In genomic region chr2:39735648-39736047, GRCh38 we compare ENCODE assay signal across 20 cellular contexts. TPM values are rescaled to one million over a fixed set of nuclear protein-coding genes. Genes with fewer than 3 reads are reported as not detected.
DNase-seq lines count a peak whose midpoint lies in the region; ATAC-seq, FAIRE-seq and TF ChIP-seq lines count a peak whose summit lies in the region.
"Had no signal": no experiment of that assay in that cellular context is flagged by ENCODE, and none has a peak within 500 bp of the region (broad histone marks: within the 10 kb centered on the region; RNA-seq: fewer than 3 reads in every experiment).

No MANE protein-coding gene starts in this region.

- in situ Hi-C loops in mammary epithelial cell (cut with MboI; ENCODE audit: low sequenced_read_pairs in 2 of 2) = no loop called here

- H3K4me3 Mint-ChIP-seq in astrocyte (ENCODE audit: unreplicated experiment) = peak overlapping the region; percentile 62
- H3K4me3 Mint-ChIP-seq in stimulated activated effector memory CD8-positive, alpha-beta T cell treated with anti-CD3 and anti-CD28 coated beads, Interleukin-12 subunit alpha, Interleukin-12 subunit beta, amount 100 ng/mL, for 72 hours = no peak overlapping the region
- H3K4me3 Mint-ChIP-seq: CD4-positive, CD25-positive, alpha-beta regulatory T cell had no signal

- peaks cover 72% of the 10 kb centered on the region for H3K4me1 Mint-ChIP-seq in astrocyte (ENCODE audit: low read depth, unreplicated experiment)
- H3K4me1 Mint-ChIP-seq in stimulated activated effector memory CD8-positive, alpha-beta T cell treated with anti-CD3 and anti-CD28 coated beads, Interleukin-12 subunit alpha, Interleukin-12 subunit beta, amount 100 ng/mL, for 72 hours = peaks cover 18% of the 10 kb centered on the region

- H3K4me1 ChIP-seq in mammary epithelial cell (ENCODE audit: insufficient read depth, low read length) (peaks cover 42% of the 10 kb centered on the region), breast epithelium (no peaks in the 10 kb centered on the region), astrocyte (ENCODE audit: insufficient read depth, low read length) (peaks cover 37% of the 10 kb centered on the region), mesenchymal stem cell (ENCODE audit: control insufficient read depth, insufficient read depth, low read depth, low read length) (peaks cover 20% of the 10 kb centered on the region), aorta (ENCODE audit: control insufficient read depth in 1 of 2, insufficient read depth in 2 of 2, low read length in 2 of 2) (peaks cover 9 to 17% of the 10 kb centered on the region in 2 donors)
- H3K4me1 ChIP-seq: A549 had no signal

- no peaks in the 10 kb centered on the region for H3K27me3 Mint-ChIP-seq in astrocyte (ENCODE audit: low read depth, unreplicated experiment)
- H3K27me3 Mint-ChIP-seq: CD4-positive, CD25-positive, alpha-beta regulatory T cell had no signal

- H3K36me3 ChIP-seq in mammary epithelial cell (ENCODE audit: insufficient read depth, low read length) (peaks cover 7% of the 10 kb centered on the region), breast epithelium (peaks cover 4% of the 10 kb centered on the region), astrocyte (ENCODE audit: insufficient read depth, low read length) (peaks cover 12% of the 10 kb centered on the region), mesenchymal stem cell (ENCODE audit: control insufficient read depth in 1 of 2, insufficient read depth in 2 of 2, low read depth in 1 of 2, low read length in 2 of 2) (peaks cover 0 to 65% of the 10 kb centered on the region in 2 experiments), aorta (ENCODE audit: control insufficient read depth in 1 of 2, insufficient read depth in 2 of 2, low read length in 1 of 2) (peaks cover 1 to 9% of the 10 kb centered on the region in 2 donors)

- peaks cover 4% of the 10 kb centered on the region for H3K9me3 Mint-ChIP-seq in astrocyte (ENCODE audit: unreplicated experiment)
- no peaks in the 10 kb centered on the region for H3K9me3 Mint-ChIP-seq in stimulated activated effector memory CD8-positive, alpha-beta T cell treated with anti-CD3 and anti-CD28 coated beads, Interleukin-12 subunit alpha, Interleukin-12 subunit beta, amount 100 ng/mL, for 72 hours
- H3K9me3 Mint-ChIP-seq: CD4-positive, CD25-positive, alpha-beta regulatory T cell had no signal

- H2AFZ ChIP-seq in mammary epithelial cell (ENCODE audit: low read depth, low read length) (no peak overlapping the region), astrocyte (ENCODE audit: low read depth, low read length) (no peak overlapping the region), mesenchymal stem cell (ENCODE audit: low read depth, low read length) (no peak overlapping the region)

- H2BK120ac ChIP-seq in mesenchymal stem cell (ENCODE audit: low read depth, low read length) = no peak overlapping the region

- H3K14ac ChIP-seq in mesenchymal stem cell (ENCODE audit: low read length in 2 of 2) = no peak overlapping the region

- intact Hi-C loops in mammary epithelial cell (cut with micrococcal nuclease) (no loop called here), breast epithelium (cut with DNase I; ENCODE audit: low total_unique reads) (loop anchor here (10.0 kb wide), 1 partner anchor 211 kb away; no protein-coding TSS in a partner anchor), aorta (cut with DNase I) (loop anchor here in 1 of 2 donors (5.0 kb wide), 1 partner anchor 42 kb away; the partner anchor contains the start of gene THUMPD2)

- H3K9me3 ChIP-seq in mammary epithelial cell (replicated peaks; ENCODE audit: insufficient read depth, low read length) = no peaks in the 10 kb centered on the region
- H3K9me3 ChIP-seq in breast epithelium = no peaks in the 10 kb centered on the region
- H3K9me3 ChIP-seq in astrocyte (ENCODE audit: insufficient read depth, low read depth, low read length) = no peaks in the 10 kb centered on the region
- H3K9me3 ChIP-seq in mesenchymal stem cell (ENCODE audit: control insufficient read depth, low read length) = no peaks in the 10 kb centered on the region
- no peaks in the 10 kb centered on the region for H3K9me3 ChIP-seq in aorta (ENCODE audit: control insufficient read depth, low read length)
- H3K9me3 ChIP-seq: A549 had no signal

- TF ChIP-seq POLR2A in breast epithelium (IDR thresholded peaks at IDR 0.05) = no peak

- H3K27ac ChIP-seq in mammary epithelial cell (ENCODE audit: insufficient read depth, low read depth, low read length) (peak overlapping the region; percentile 2), breast epithelium (peak overlapping the region in 1 of 2 donors; percentile 57), astrocyte (ENCODE audit: low read depth, low read length) (peak overlapping the region; percentile 98), mesenchymal stem cell (ENCODE audit: low read length, poor library complexity, severe bottlenecking) (peak overlapping the region; percentile 20), aorta (ENCODE audit: low read depth in 1 of 2, low read length in 2 of 2) (peak overlapping the region; percentile 90 to 97)
- H3K27ac ChIP-seq: A549 had no signal

- no peak overlapping the region for H3K4ac ChIP-seq in mesenchymal stem cell (ENCODE audit: low read depth in 1 of 2, low read length in 2 of 2)

- no peak overlapping the region for H4K91ac ChIP-seq in mesenchymal stem cell (ENCODE audit: low read length)

- 41% methylated on average over 3 of the region's 3 CpGs for WGBS in mammary epithelial cell (ENCODE audit: low coverage, missing lambda C conversion rate)
- WGBS in mesenchymal stem cell = 98% methylated on average over 3 of the region's 3 CpGs
- WGBS in aorta, 2 donors = 3 to 12% methylated on average over 3 of the region's 3 CpGs

- H3K36me3 Mint-ChIP-seq in astrocyte (ENCODE audit: low read depth, unreplicated experiment) = peaks cover 5% of the 10 kb centered on the region
- peaks cover 65% of the 10 kb centered on the region for H3K36me3 Mint-ChIP-seq in stimulated activated effector memory CD8-positive, alpha-beta T cell treated with anti-CD3 and anti-CD28 coated beads, Interleukin-12 subunit alpha, Interleukin-12 subunit beta, amount 100 ng/mL, for 72 hours

- H3K4me2 ChIP-seq in mammary epithelial cell (ENCODE audit: insufficient read depth, low read depth, low read length) (peak overlapping the region; percentile 18), astrocyte (ENCODE audit: low read length) (peak overlapping the region; percentile 87), mesenchymal stem cell (ENCODE audit: low read length, poor library complexity, severe bottlenecking) (no peak overlapping the region)
- H3K4me2 ChIP-seq: A549 had no signal

- BruUV-seq in mammary epithelial cell (replicated peaks; lab: Mats Ljungman, UMichigan) = no TSS peak

- no peak for TF ChIP-seq CTCF in mammary epithelial cell (conservative IDR thresholded peaks at IDR 0.05 in 1 of 2, IDR thresholded peaks at IDR 0.05 in 1 of 2; ENCODE audit: extremely low read depth in 1 of 2, insufficient read depth in 1 of 2, low read depth in 1 of 2, low read length in 2 of 2)
- TF ChIP-seq CTCF in breast epithelium (IDR thresholded peaks at IDR 0.05) = no peak
- TF ChIP-seq CTCF in astrocyte (IDR thresholded peaks at IDR 0.05; ENCODE audit: insufficient read depth, low read depth, low read length) = no peak

- H3K9ac ChIP-seq in mammary epithelial cell (ENCODE audit: insufficient read depth, low read length) = no peak overlapping the region
- peak overlapping the region; percentile 91 for H3K9ac ChIP-seq in astrocyte (ENCODE audit: low read length)
- no peak overlapping the region for H3K9ac ChIP-seq in mesenchymal stem cell (ENCODE audit: low read length)

- no peak overlapping the region for H2BK5ac ChIP-seq in mesenchymal stem cell (ENCODE audit: low read depth, low read length, poor library complexity, severe bottlenecking)

- no peak overlapping the region for H2BK15ac ChIP-seq in mesenchymal stem cell (ENCODE audit: low read depth, poor library complexity, severe bottlenecking)

- H3K23ac ChIP-seq in mesenchymal stem cell (ENCODE audit: low read length in 2 of 2) = no peak overlapping the region

- peak overlapping the region in 1 of 2 experiments; percentile 11 for H2BK12ac ChIP-seq in mesenchymal stem cell (ENCODE audit: low read length in 2 of 2)

- CTCF ChIA-PET in mammary epithelial cell (lab: Charles Lee; ENCODE audit: low non-redundant PET) = interaction anchor here (0.6 kb wide), 1 partner anchor 223 kb away, joined by 5 read pairs; no protein-coding TSS in a partner anchor

- peak overlapping the region; percentile 95 for H3K27ac Mint-ChIP-seq in astrocyte (ENCODE audit: unreplicated experiment)
- H3K27ac Mint-ChIP-seq in stimulated activated effector memory CD8-positive, alpha-beta T cell treated with anti-CD3 and anti-CD28 coated beads, Interleukin-12 subunit alpha, Interleukin-12 subunit beta, amount 100 ng/mL, for 72 hours = no peak overlapping the region

- dilution Hi-C loops in mammary epithelial cell (cut with HindIII; ENCODE audit: low sequenced_read_pairs) = no loop called here

- H3K18ac ChIP-seq in mesenchymal stem cell (ENCODE audit: low read depth in 1 of 2, low read length in 2 of 2) = no peak overlapping the region

- no peak for ATAC-seq in aorta (ENCODE audit: low FRiP score)
- no peak for ATAC-seq in stimulated activated effector memory CD8-positive, alpha-beta T cell treated with anti-CD3 and anti-CD28 coated beads, Interleukin-12 subunit alpha, Interleukin-12 subunit beta, amount 100 ng/mL, for 72 hours
- ATAC-seq: A549, HCT116, PC-3 had no signal

- peaks cover 15% of the 10 kb centered on the region for H3K79me1 ChIP-seq in mesenchymal stem cell (replicated peaks; ENCODE audit: low read length, poor library complexity, severe bottlenecking)

- H4K20me1 ChIP-seq in mammary epithelial cell (ENCODE audit: insufficient read depth, low read length) = no peaks in the 10 kb centered on the region
- H4K20me1 ChIP-seq in astrocyte (ENCODE audit: insufficient read depth, low read length) = no peaks in the 10 kb centered on the region

- DNase-seq in mammary epithelial cell = no peak
- DNase-seq in breast epithelium (ENCODE audit: low spot score in 2 of 2) = no peak
- peak; percentile 51 for DNase-seq in astrocyte (ENCODE audit: low read depth)
- no peak for DNase-seq in mesenchymal stem cell
- DNase-seq in aorta = no peak
- DNase-seq in NK-92 (lab: John Stamatoyannopoulos, UW; ENCODE audit: unreplicated experiment) = no peak
- DNase-seq in stimulated activated effector memory CD8-positive, alpha-beta T cell treated with anti-CD3 and anti-CD28 coated beads, Interleukin-12 subunit alpha, Interleukin-12 subunit beta, amount 100 ng/mL, for 72 hours (ENCODE audit: low spot score in 2 of 2) = no peak
- DNase-seq in inferior parietal cortex (ENCODE audit: extremely low spot score) = no peak
- DNase-seq: CD4-positive, CD25-positive, alpha-beta regulatory T cell; Kasumi-1; MV-4-11; NCI-H1417 treated with DMSO at 0.1 percent for 48 hours; NCI-H2081; NCI-H2227 treated with DMSO at 0.1 percent for 48 hours; NCI-H524 treated with DMSO at 0.1 percent for 48 hours; NK-92 treated with Interleukin-12 subunit alpha and Interleukin-12 subunit beta, amount 100 ng/mL, for 24 hours; PC-3 had no signal

- H3K27me3 ChIP-seq in mammary epithelial cell (ENCODE audit: insufficient read depth, low read length) (no peaks in the 10 kb centered on the region), breast epithelium (no peaks in the 10 kb centered on the region), astrocyte (ENCODE audit: insufficient read depth, low read length) (no peaks in the 10 kb centered on the region), mesenchymal stem cell (ENCODE audit: control insufficient read depth in 1 of 2, insufficient read depth in 1 of 2, low read length in 2 of 2) (no peaks in the 10 kb centered on the region), aorta (ENCODE audit: control insufficient read depth in 1 of 2, insufficient read depth in 2 of 2, low read length in 1 of 2) (peaks cover 0 to 1% of the 10 kb centered on the region in 2 donors)

- peaks cover 51% of the 10 kb centered on the region for H3K79me2 ChIP-seq in mammary epithelial cell (ENCODE audit: insufficient read depth, low read length)
- H3K79me2 ChIP-seq in astrocyte (ENCODE audit: insufficient read depth, low read length) = peaks cover 46% of the 10 kb centered on the region

- no peak overlapping the region for H4K8ac ChIP-seq in mesenchymal stem cell (ENCODE audit: low read length)

- H2AK5ac ChIP-seq in mesenchymal stem cell (ENCODE audit: low read length, severe bottlenecking) = peak overlapping the region; percentile 3

- H3K4me3 ChIP-seq in mammary epithelial cell (replicated peaks in 1 of 3; ENCODE audit: insufficient read depth in 1 of 3, low read depth in 2 of 3, low read length in 3 of 3) (no peak overlapping the region), breast epithelium (no peak overlapping the region), astrocyte (ENCODE audit: insufficient read depth, low read depth, low read length) (peak overlapping the region; percentile 37), mesenchymal stem cell (ENCODE audit: insufficient read depth in 1 of 2, low read depth in 1 of 2, low read length in 2 of 2) (no peak overlapping the region), aorta (ENCODE audit: low read length in 2 of 2) (peak overlapping the region in 1 of 2 donors; percentile 17)
- H3K4me3 ChIP-seq: A549 had no signal

- FAIRE-seq in astrocyte (lab: Jason Lieb, UNC) = no peak
- FAIRE-seq: A549, GM12891 had no signal

RNA-seq across cellular contexts. Expression of gene THUMPD2, which starts 43.4 kb away (rescaled TPM):
- total RNA-seq in mammary epithelial cell (10 to 100 TPM; 15.0 to 15.7 TPM), breast epithelium (10 to 100 TPM in 2 of 3 donors, 1 to 10 TPM in 1; 8.3 to 38.2 (median 22.0) TPM), astrocyte (9.4 and 11.5 TPM in 2 replicates), aorta (10 to 100 TPM; 14.8 to 19.7 TPM)
- polyA plus RNA-seq in mammary epithelial cell (8.4 TPM), aorta (10 to 100 TPM; 17.8 to 18.9 TPM)
- polyA minus RNA-seq in mammary epithelial cell = 4.2 TPM
- 6.5 TPM for polyA plus RNA-seq in mesenchymal stem cell (2013, experiment 1 of 2)
- 6.9 TPM for polyA plus RNA-seq in mesenchymal stem cell (2013, experiment 2 of 2)
